15 cellular contexts compared by ENCODE assay signal in the genomic region with DNA sequence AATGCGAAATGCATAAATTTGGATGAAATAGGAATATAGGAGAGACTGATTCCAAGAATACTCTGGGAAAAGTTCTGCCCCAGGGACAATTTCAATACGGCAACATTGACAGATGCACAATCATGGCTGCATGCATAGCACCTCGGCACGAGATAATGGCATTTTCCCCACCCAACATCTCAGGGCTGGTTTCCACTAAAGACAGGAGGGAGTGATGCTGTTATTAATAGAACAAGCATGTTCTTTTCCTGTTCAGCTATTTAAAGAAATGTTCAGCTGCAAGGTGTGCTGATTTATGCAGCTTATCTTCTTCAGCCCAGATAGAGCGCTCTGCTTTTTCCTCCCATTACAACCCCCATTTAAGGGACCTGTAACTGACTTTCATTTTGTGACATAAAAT.
DNase-seq lines count a peak whose midpoint lies in the region; ATAC-seq and TF ChIP-seq lines count a peak whose summit lies in the region.
"Had no signal": no experiment of that assay in that cellular context is flagged by ENCODE, and none has a peak within 500 bp of the region (broad histone marks: within the 10 kb centered on the region; RNA-seq: fewer than 3 reads in every experiment).

No MANE protein-coding gene starts in this region.

- no peaks in the 10 kb centered on the region for H3K27me3 ChIP-seq in BLaER1 treated with 17β-estradiol and CSF1 and Interleukin-3, amounts not matched to agents 10 nM and 100 nM
- H3K27me3 ChIP-seq in MM.1S (replicated peaks; ENCODE audit: insufficient read depth, low read length) (no peaks in the 10 kb centered on the region), SJCRH30 (no peaks in the 10 kb centered on the region)

- peak; percentile 41 for DNase-seq in MM.1S
- peak; percentile 7 to 42 for DNase-seq in SJCRH30
- DNase-seq in putamen (ENCODE audit: low spot score): peak; percentile 45
- no peak for DNase-seq in activated effector memory CD4-positive, alpha-beta T cell treated with anti-CD3 and anti-CD28 coated beads, Interleukin-2, amount 50 U/mL, for 16 hours
- DNase-seq: Calu3; CD4-positive, CD25-positive, alpha-beta regulatory T cell; DMS79 treated with DMSO at 0.1 percent for 48 hours; EL; GDM1; HCEC 1CT; HFFc6 had no signal

- H3F3A ChIP-seq in MM.1S (ENCODE audit: insufficient read depth, low read length): no peaks in the 10 kb centered on the region

- TF ChIP-seq CTCF in MM.1S (IDR thresholded peaks at IDR 0.05; ENCODE audit: low read length): no peak

- no peak overlapping the region for H3K4me3 ChIP-seq in BLaER1 treated with 17β-estradiol and CSF1 and Interleukin-3, amounts not matched to agents 10 nM and 100 nM
- H3K4me3 ChIP-seq in MM.1S (ENCODE audit: low read length) (peak overlapping the region; percentile 34; the same call in 1 of the 2 replicates), SJCRH30 (no peak overlapping the region)
- H3K4me3 ChIP-seq: A549 had no signal

- peak overlapping the region; percentile 67 for H2AFZ ChIP-seq in MM.1S (ENCODE audit: low read length)

- H3K4me1 ChIP-seq in BLaER1 treated with 17β-estradiol and CSF1 and Interleukin-3, amounts not matched to agents 10 nM and 100 nM: peaks cover 0 to 55% (median 40%) of the 10 kb centered on the region in 10 experiments; a peak in 17 of 20 replicates
- H3K4me1 ChIP-seq in MM.1S (ENCODE audit: low read length) (peaks cover 8% of the 10 kb centered on the region; the same call in 1 of the 2 replicates), SJCRH30 (peaks cover 39% of the 10 kb centered on the region)

- no peaks in the 10 kb centered on the region for H3K79me2 ChIP-seq in MM.1S (ENCODE audit: low read length)

- no peak overlapping the region for H3K9ac ChIP-seq in BLaER1 treated with 17β-estradiol and CSF1 and Interleukin-3, amounts not matched to agents 10 nM and 100 nM
- no peak overlapping the region for H3K9ac ChIP-seq in MM.1S (ENCODE audit: low read length)

- no peaks in the 10 kb centered on the region for H3K9me3 ChIP-seq in BLaER1 treated with 17β-estradiol and CSF1 and Interleukin-3, amounts not matched to agents 10 nM and 100 nM (replicated peaks in 1 of 11)
- no peaks in the 10 kb centered on the region for H3K9me3 ChIP-seq in MM.1S (replicated peaks; ENCODE audit: insufficient read depth, low read length)
- no peaks in the 10 kb centered on the region for H3K9me3 ChIP-seq in SJCRH30 (replicated peaks)
- H3K9me3 ChIP-seq: A549 had no signal

- no peaks in the 10 kb centered on the region for H3K36me3 ChIP-seq in BLaER1 treated with 17β-estradiol and CSF1 and Interleukin-3, amounts not matched to agents 10 nM and 100 nM
- no peaks in the 10 kb centered on the region for H3K36me3 ChIP-seq in MM.1S (replicated peaks; ENCODE audit: insufficient read depth, low read length)
- H3K36me3 ChIP-seq in SJCRH30: no peaks in the 10 kb centered on the region

- ATAC-seq in HG03565 (IDR thresholded peaks at IDR 0.05; ENCODE audit: unreplicated experiment): no peak
- ATAC-seq: A549, HepG2 had no signal

- H3K27ac ChIP-seq in BLaER1 treated with 17β-estradiol and CSF1 and Interleukin-3, amounts not matched to agents 10 nM and 100 nM: no peak overlapping the region
- H3K27ac ChIP-seq in MM.1S (ENCODE audit: low read length) (peak overlapping the region; percentile 29; the same call in 1 of the 2 replicates), SJCRH30 (peak overlapping the region; percentile 66)
- H3K27ac ChIP-seq: A549 had no signal

- no peaks in the 10 kb centered on the region for H4K20me1 ChIP-seq in BLaER1 treated with 17β-estradiol and CSF1 and Interleukin-3, amounts not matched to agents 10 nM and 100 nM
- no peaks in the 10 kb centered on the region for H4K20me1 ChIP-seq in MM.1S (ENCODE audit: insufficient read depth, low read length)

- peak overlapping the region in 9 of 11 experiments; percentile 17 to 84 (median 58); a peak in 16 of 22 replicates for H3K4me2 ChIP-seq in BLaER1 treated with 17β-estradiol and CSF1 and Interleukin-3, amounts not matched to agents 10 nM and 100 nM
- peak overlapping the region; percentile 55; the same call in 1 of the 2 replicates for H3K4me2 ChIP-seq in MM.1S (ENCODE audit: low read depth, low read length)
- H3K4me2 ChIP-seq: A549 had no signal

- H3K9me2 ChIP-seq in MM.1S (replicated peaks; ENCODE audit: insufficient read depth, low read length): no peaks in the 10 kb centered on the region

Comparison
In these comparisons a context has a peak if more than half of its experiments do, and no peak if none do; other contexts are left out.
1. H3K27ac ChIP-seq: peak in MM.1S (single experiment) and SJCRH30 (single experiment); none in BLaER1 treated with 17β-estradiol and CSF1 and Interleukin-3, amounts not matched to agents 10 nM and 100 nM (0 of 11).